Comparison of ENCODE assay signal across 17 cellular contexts in the genomic region with DNA sequence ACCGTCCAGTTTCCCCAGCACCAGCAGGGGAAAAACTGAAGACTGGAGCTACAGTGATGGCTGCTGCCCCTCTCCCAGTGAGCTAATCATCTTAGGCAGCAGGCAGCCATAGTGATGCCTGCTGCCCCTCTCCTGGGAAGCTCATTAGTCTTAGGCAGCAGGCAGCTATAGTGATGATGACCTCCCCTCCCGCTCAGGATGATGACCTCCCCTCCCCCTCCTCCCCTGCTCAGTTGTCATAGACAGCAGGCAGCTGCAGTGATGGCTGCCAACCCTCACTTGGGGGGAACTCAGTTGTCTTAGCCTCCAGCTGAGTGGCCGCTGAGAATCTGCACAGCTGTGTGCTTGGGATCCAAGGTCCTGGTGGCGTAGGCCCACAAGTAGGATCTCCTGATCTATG.
"Had no signal": no experiment of that assay in that cellular context is flagged by ENCODE, and none has a peak within 500 bp of the region (broad histone marks: within the 10 kb centered on the region; RNA-seq: fewer than 3 reads in every experiment).

No MANE protein-coding gene starts in this region.

- DNase-seq: activated CD4-positive, alpha-beta T cell treated with anti-CD3 and anti-CD28 coated beads, Interleukin-2, amount 10 ng/mL, durations not matched to agents 7 days and 5 days; activated CD8-positive, alpha-beta T cell treated with anti-CD3 and anti-CD28 coated beads, Interleukin-2, amount 10 ng/mL, durations not matched to agents 7 days and 5 days; activated naive CD4-positive, alpha-beta T cell treated with anti-CD3 and anti-CD28 coated beads for 36 hours; activated T-cell treated with anti-CD3 and anti-CD28 coated beads, Interleukin-2, amount 50 U/mL, for 24 hours; body of pancreas; erythroblast; foreskin melanocyte; hypothalamus; left ventricle myocardium inferior; mammary epithelial cell; pancreas; stimulated activated CD4-positive, alpha-beta T cell treated with anti-CD3 and anti-CD28 coated beads, Interleukin-4, amount 100 ng/mL, for 24 hours; T-helper 1 cell; T-helper 9 cell; testis; upper lobe of left lung had no signal

- H3K4me2 ChIP-seq: smooth muscle cell had no signal

- H3K9me3 ChIP-seq: body of pancreas, pancreas, testis, upper lobe of left lung had no signal

- H3K27me3 ChIP-seq: body of pancreas, pancreas, testis, upper lobe of left lung had no signal

- H3K27ac ChIP-seq: body of pancreas, left ventricle myocardium inferior, pancreas, testis, upper lobe of left lung had no signal

- H3K4me1 ChIP-seq: body of pancreas, left ventricle myocardium inferior, pancreas, testis, upper lobe of left lung had no signal

- H3K36me3 ChIP-seq: left ventricle myocardium inferior, pancreas, upper lobe of left lung had no signal

- H3K4me3 ChIP-seq: body of pancreas, left ventricle myocardium inferior, pancreas, smooth muscle cell, testis, upper lobe of left lung had no signal
